ENCODE assay signal across 8 cellular contexts in the genomic region with DNA sequence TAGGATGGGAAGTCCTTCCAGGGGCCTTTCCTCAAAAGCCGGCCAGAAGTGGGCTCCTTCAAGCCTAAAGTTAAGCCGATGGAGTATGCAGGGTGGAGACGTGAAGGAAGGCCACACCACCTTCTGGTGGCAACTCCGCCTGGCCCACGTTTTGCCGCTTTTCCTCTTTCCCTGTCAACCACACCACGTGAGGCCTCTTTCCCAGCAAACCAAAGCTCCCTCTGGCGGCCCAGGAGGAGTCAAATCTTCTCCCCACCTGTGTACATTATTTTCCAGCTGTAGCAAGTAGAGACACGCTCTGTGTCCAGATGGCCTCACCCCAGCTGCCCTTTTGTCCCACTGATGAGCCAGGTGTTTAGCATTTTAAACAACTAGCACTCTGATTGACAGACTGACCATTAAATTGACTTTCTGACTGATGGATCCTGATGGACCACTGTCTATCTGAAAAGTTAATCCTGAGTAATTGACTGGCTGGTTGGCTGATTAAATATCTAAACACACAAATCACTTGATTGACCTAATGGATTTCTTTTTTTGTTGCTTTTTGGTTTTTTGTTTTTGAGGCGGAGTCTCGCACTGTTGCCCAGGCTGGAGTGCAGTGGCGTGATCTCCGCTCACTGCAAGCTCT. TPM values are rescaled to one million over a fixed set of nuclear protein-coding genes. Genes with fewer than 3 reads are reported as not detected.
DNase-seq lines count a peak whose midpoint lies in the region; ATAC-seq and TF ChIP-seq lines count a peak whose summit lies in the region.

No MANE protein-coding gene starts in this region.

- peak overlapping the region; percentile 71 for H3K27ac Mint-ChIP-seq in activated T-helper 17 cell treated with anti-CD3 and anti-CD28 coated beads, Interleukin-2, amount 50 U/mL, for 72 hours
- no peak overlapping the region for H3K27ac Mint-ChIP-seq in type B pancreatic cell

- H3K9me3 Mint-ChIP-seq in activated T-helper 17 cell treated with anti-CD3 and anti-CD28 coated beads, Interleukin-2, amount 50 U/mL, for 72 hours = no peaks in the 10 kb centered on the region
- H3K9me3 Mint-ChIP-seq in type B pancreatic cell = peaks cover 4% of the 10 kb centered on the region

- DNase-seq in DMS53 treated with DMSO at 0.1 percent for 48 hours (lab: John Stamatoyannopoulos, UW; ENCODE audit: unreplicated experiment) (peak; percentile 85), M059J (ENCODE audit: low read depth) (peak; percentile 74), iPS DF 19.7 (ENCODE audit: low read depth, low spot score) (peak; percentile 61), type B pancreatic cell (ENCODE audit: extremely low spot score, unreplicated experiment) (no peak), GM20000 (ENCODE audit: low spot score) (no peak), GDM1 (lab: John Stamatoyannopoulos, UW) (no peak)
- no peak for DNase-seq in stimulated activated CD4-positive, alpha-beta T cell treated with anti-CD3 and anti-CD28 coated beads, Interleukin-1b, Interleukin-23, amount 100 ng/mL, for 48 hours

- H3K4me3 Mint-ChIP-seq in activated T-helper 17 cell treated with anti-CD3 and anti-CD28 coated beads, Interleukin-2, amount 50 U/mL, for 72 hours = peak overlapping the region; percentile 55
- no peak overlapping the region for H3K4me3 Mint-ChIP-seq in type B pancreatic cell

- peak; percentile 68 for TF ChIP-seq CTCF in type B pancreatic cell (conservative IDR thresholded peaks at IDR 0.05)
- no peak for TF ChIP-seq CTCF in GM20000 (IDR thresholded peaks at IDR 0.05; ENCODE audit: extremely low read depth, missing control alignments)

- no peak for ATAC-seq in activated T-helper 17 cell treated with anti-CD3 and anti-CD28 coated beads, Interleukin-2, amount 50 U/mL, for 72 hours (replicated peaks)

- peaks cover 6% of the 10 kb centered on the region for H3K36me3 Mint-ChIP-seq in activated T-helper 17 cell treated with anti-CD3 and anti-CD28 coated beads, Interleukin-2, amount 50 U/mL, for 72 hours (ENCODE audit: low read depth)
- H3K36me3 Mint-ChIP-seq in type B pancreatic cell = no peaks in the 10 kb centered on the region

- H3K4me1 Mint-ChIP-seq in activated T-helper 17 cell treated with anti-CD3 and anti-CD28 coated beads, Interleukin-2, amount 50 U/mL, for 72 hours = peaks cover 30% of the 10 kb centered on the region
- H3K4me1 Mint-ChIP-seq in type B pancreatic cell (ENCODE audit: unreplicated experiment) = peaks cover 19% of the 10 kb centered on the region

- H3K27me3 Mint-ChIP-seq in activated T-helper 17 cell treated with anti-CD3 and anti-CD28 coated beads, Interleukin-2, amount 50 U/mL, for 72 hours = no peaks in the 10 kb centered on the region
- no peaks in the 10 kb centered on the region for H3K27me3 Mint-ChIP-seq in type B pancreatic cell

RNA-seq across cellular contexts. Expression of a gene that starts 59.6 kb away (rescaled TPM):
- 92.8 and 96.4 TPM in 2 replicates for total RNA-seq in M059J (2014; rRNA removed; shearing (Covaris generic))
- 10 to 100 TPM; 33.3 to 45.6 TPM for total RNA-seq in activated T-helper 17 cell treated with anti-CD3 and anti-CD28 coated beads, Interleukin-2, amount 50 U/mL, for 72 hours
- total RNA-seq in type B pancreatic cell (ENCODE audit: low replicate concordance) = 29.4 and 35.4 TPM in 2 replicates

Comparison
In these comparisons a context has a peak if more than half of its experiments do, and no peak if none do; other contexts are left out.
1. DNase-seq: peak in DMS53 treated with DMSO at 0.1 percent for 48 hours (single experiment), M059J (single experiment) and iPS DF 19.7 (single experiment); none in type B pancreatic cell (single experiment), stimulated activated CD4-positive, alpha-beta T cell treated with anti-CD3 and anti-CD28 coated beads, Interleukin-1b, Interleukin-23, amount 100 ng/mL, for 48 hours (single experiment), GM20000 (single experiment) and GDM1 (single experiment).